8 cellular contexts compared by ENCODE assay signal in genomic region chr7:141649137-141649864, GRCh38. TPM values are rescaled to one million over a fixed set of nuclear protein-coding genes. Genes with fewer than 3 reads are reported as not detected.
DNase-seq lines count a peak whose midpoint lies in the region; ATAC-seq, FAIRE-seq and TF ChIP-seq lines count a peak whose summit lies in the region.

No MANE protein-coding gene starts in this region.

- peaks cover 0 to 8% (median 4%) of the 10 kb centered on the region in 5 donors for H3K36me3 Mint-ChIP-seq in naive thymus-derived CD4-positive, alpha-beta T cell

- intact Hi-C loops in naive thymus-derived CD4-positive, alpha-beta T cell (cut with micrococcal nuclease): no loop called here

- peak overlapping the region; percentile 66 for H3K27ac ChIP-seq in VCaP
- H3K27ac ChIP-seq in naive thymus-derived CD4-positive, alpha-beta T cell (ENCODE audit: low read depth, low read length): peak overlapping the region; percentile 17

- DNase-seq in GM18507 (ENCODE audit: extremely low spot score, insufficient read length, low read depth): peak; percentile 14
- no peak for DNase-seq in naive thymus-derived CD4-positive, alpha-beta T cell
- no peak for DNase-seq in GM19240 (ENCODE audit: insufficient read length, low spot score)
- DNase-seq in iPS-NIHi11 (ENCODE audit: low spot score): no peak
- DNase-seq in NCI-H2227 (lab: John Stamatoyannopoulos, UW; ENCODE audit: unreplicated experiment): no peak

- peaks cover 0 to 22% (median 0%) of the 10 kb centered on the region in 3 experiments for H3K36me3 ChIP-seq in naive thymus-derived CD4-positive, alpha-beta T cell (ENCODE audit: control insufficient read depth in 2 of 3, insufficient read depth in 3 of 3, low read length in 3 of 3)

- H3K9me3 Mint-ChIP-seq in naive thymus-derived CD4-positive, alpha-beta T cell: no peaks in the 10 kb centered on the region

- no peaks in the 10 kb centered on the region for H3K4me1 ChIP-seq in naive thymus-derived CD4-positive, alpha-beta T cell (ENCODE audit: control insufficient read depth in 2 of 2, insufficient read depth in 2 of 2, low read length in 2 of 2)

- H3K4me3 ChIP-seq in naive thymus-derived CD4-positive, alpha-beta T cell (ENCODE audit: low read length): no peak overlapping the region

- H3K27me3 Mint-ChIP-seq in naive thymus-derived CD4-positive, alpha-beta T cell: no peaks in the 10 kb centered on the region

- H3K4me3 Mint-ChIP-seq in naive thymus-derived CD4-positive, alpha-beta T cell: no peak overlapping the region

- TF ChIP-seq CTCF in VCaP (conservative IDR thresholded peaks at IDR 0.05): no peak

- peak; percentile 47 for ATAC-seq in GM21737 (IDR thresholded peaks at IDR 0.05; ENCODE audit: unreplicated experiment)
- ATAC-seq in naive thymus-derived CD4-positive, alpha-beta T cell: no peak
- ATAC-seq in activated CD4-positive, CD25-positive, alpha-beta regulatory T cell treated with anti-CD3 and anti-CD28 coated beads, Interleukin-2, amount 50 U/mL, for 24 hours: no peak

- POLR2A ChIA-PET in naive thymus-derived CD4-positive, alpha-beta T cell (lab: Charles Lee): interaction anchor here (1.1 kb wide), 1 partner anchor 89 kb away, joined by 4 read pairs; the partner anchor contains the start of gene SSBP1

- peaks cover under 1 to 7% (median 1%) of the 10 kb centered on the region in 7 donors for H3K4me1 Mint-ChIP-seq in naive thymus-derived CD4-positive, alpha-beta T cell

- H3K9me3 ChIP-seq in naive thymus-derived CD4-positive, alpha-beta T cell (ENCODE audit: control insufficient read depth in 2 of 3, low read length in 3 of 3): no peaks in the 10 kb centered on the region

- FAIRE-seq in GM18507 (lab: Jason Lieb, UNC): peak; percentile 92

- CTCF ChIA-PET in naive thymus-derived CD4-positive, alpha-beta T cell (lab: Charles Lee): interaction anchor here (0.7 to 1.0 kb wide), 2 partner anchors 49 to 87 kb away, joined by 3 read pairs; no protein-coding TSS in a partner anchor

- no peaks in the 10 kb centered on the region for H3K27me3 ChIP-seq in naive thymus-derived CD4-positive, alpha-beta T cell (ENCODE audit: control insufficient read depth in 2 of 2, insufficient read depth in 2 of 2, low read length in 2 of 2)

- peak overlapping the region in 6 of 9 donors; percentile 28 to 76 (median 50) for H3K27ac Mint-ChIP-seq in naive thymus-derived CD4-positive, alpha-beta T cell

RNA-seq across cellular contexts. Expression of gene DENND11, which starts 52.7 kb away (rescaled TPM):
- total RNA-seq in naive thymus-derived CD4-positive, alpha-beta T cell: 10 to 100 TPM; 40.7 to 77.9 (median 53.6) TPM
- polyA plus RNA-seq in naive thymus-derived CD4-positive, alpha-beta T cell: 10 to 100 TPM; 15.1 to 19.4 TPM

RNA-seq across cellular contexts. Expression of gene WEE2, which starts 58.9 kb away (rescaled TPM):
- under 1 TPM in 2 of 5 experiments, not detected in 3; 0.11 to 0.15 TPM for total RNA-seq in naive thymus-derived CD4-positive, alpha-beta T cell
- not detected for polyA plus RNA-seq in naive thymus-derived CD4-positive, alpha-beta T cell
